In genomic region chr15:89939377-89939776, GRCh38 we compare ENCODE assay signal across 1 cellular context. TPM values are rescaled to one million over a fixed set of nuclear protein-coding genes. Genes with fewer than 3 reads are reported as not detected.
"Had no signal": no experiment of that assay in that cellular context is flagged by ENCODE, and none has a peak within 500 bp of the region (broad histone marks: within the 10 kb centered on the region; RNA-seq: fewer than 3 reads in every experiment).

No MANE protein-coding gene starts in this region.

RNA-seq across cellular contexts. Expression of gene ARPIN, which starts 26.6 kb away (rescaled TPM):
- total RNA-seq: OCI-LY7 had no signal
